11 cellular contexts compared by ENCODE assay signal in the genomic region with DNA sequence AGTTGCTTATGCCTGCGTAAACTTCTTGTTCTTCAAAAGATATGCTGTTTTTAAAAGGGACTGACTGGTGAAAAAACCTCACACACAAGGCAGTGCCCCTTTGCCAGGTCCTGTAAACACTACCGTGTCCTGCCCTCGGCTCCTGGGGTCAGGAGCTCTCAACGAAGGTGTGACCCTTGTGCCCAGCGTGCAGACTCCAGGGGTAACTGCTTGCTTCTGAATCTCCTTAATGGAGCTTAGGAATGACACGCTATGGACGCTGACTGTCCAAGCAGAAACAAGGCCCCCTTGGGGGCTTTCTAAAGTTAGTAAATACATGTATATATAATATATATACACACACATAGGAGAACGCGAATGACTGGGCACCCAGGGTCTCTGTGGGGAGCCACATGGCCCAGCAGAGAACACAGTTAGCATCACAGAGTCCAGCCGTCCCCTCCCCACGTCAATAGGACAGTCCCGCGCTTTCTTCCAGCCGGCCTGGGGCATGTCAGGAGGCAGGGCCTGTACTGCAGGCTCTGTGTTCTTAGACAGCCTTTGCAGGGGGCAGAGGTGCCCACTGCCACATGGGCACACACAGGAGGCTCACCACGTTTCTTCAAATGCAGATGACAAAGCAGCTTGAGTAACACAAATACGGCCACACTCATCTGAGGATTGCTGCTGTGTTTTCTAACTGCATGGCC.
A peak's percentile ranks its signal among the peaks of the same experiment; 100 is the strongest.
DNase-seq lines count a peak whose midpoint lies in the region; ATAC-seq and TF ChIP-seq lines count a peak whose summit lies in the region.
"Had no signal": no experiment of that assay in that cellular context is flagged by ENCODE, and none has a peak within 500 bp of the region (broad histone marks: within the 10 kb centered on the region; RNA-seq: fewer than 3 reads in every experiment).

No MANE protein-coding gene starts in this region.

- peak overlapping the region; percentile 10 to 75 (median 44); a peak in 16 of 22 replicates for H3K9ac ChIP-seq in BLaER1 treated with 17β-estradiol and CSF1 and Interleukin-3, amounts not matched to agents 10 nM and 100 nM
- no peak overlapping the region for H3K9ac ChIP-seq in OCI-LY3 (ENCODE audit: low read length)
- H3K9ac ChIP-seq: GM23248 had no signal

- H3K4me2 ChIP-seq in BLaER1 treated with 17β-estradiol and CSF1 and Interleukin-3, amounts not matched to agents 10 nM and 100 nM: peak overlapping the region; percentile 78 to 97 (median 85)
- H3K4me2 ChIP-seq in OCI-LY3 (ENCODE audit: low read length): peak overlapping the region; percentile 85

- H3K27me3 Mint-ChIP-seq in effector memory CD8-positive, alpha-beta T cell: no peaks in the 10 kb centered on the region

- H3K36me3 Mint-ChIP-seq in effector memory CD8-positive, alpha-beta T cell (ENCODE audit: insufficient read depth): no peaks in the 10 kb centered on the region

- no peak overlapping the region for H2AFZ ChIP-seq in OCI-LY3 (ENCODE audit: low read depth, low read length)
- H2AFZ ChIP-seq: GM23248 had no signal

- no peaks in the 10 kb centered on the region for H3K36me3 ChIP-seq in BLaER1 treated with 17β-estradiol and CSF1 and Interleukin-3, amounts not matched to agents 10 nM and 100 nM
- H3K36me3 ChIP-seq in OCI-LY3 (replicated peaks; ENCODE audit: low read depth, low read length): no peaks in the 10 kb centered on the region
- H3K36me3 ChIP-seq: SJSA1 had no signal

- H3K4me3 ChIP-seq in BLaER1 treated with 17β-estradiol and CSF1 and Interleukin-3, amounts not matched to agents 10 nM and 100 nM: no peak overlapping the region
- H3K4me3 ChIP-seq in OCI-LY3 (ENCODE audit: low read length): no peak overlapping the region
- H3K4me3 ChIP-seq: GM23248, SJSA1 had no signal

- peak overlapping the region in 1 of 2 donors; percentile 38 for H3K27ac Mint-ChIP-seq in effector memory CD8-positive, alpha-beta T cell

- peak overlapping the region in 1 of 2 donors; percentile 51 for H3K4me3 Mint-ChIP-seq in effector memory CD8-positive, alpha-beta T cell

- peaks cover 62 to 100% (median 100%) of the 10 kb centered on the region in 10 experiments for H3K4me1 ChIP-seq in BLaER1 treated with 17β-estradiol and CSF1 and Interleukin-3, amounts not matched to agents 10 nM and 100 nM
- peaks cover 26% of the 10 kb centered on the region for H3K4me1 ChIP-seq in OCI-LY3 (ENCODE audit: low read length)

- DNase-seq in left ventricle myocardium superior (peak; percentile 31), sciatic nerve (ENCODE audit: low spot score) (peak; percentile 45), SW 1271 (lab: John Stamatoyannopoulos, UW) (no peak)
- no peak for DNase-seq in effector memory CD8-positive, alpha-beta T cell
- DNase-seq: GM23248, NCI-H2029 had no signal

- intact Hi-C loops in left ventricle myocardium superior (cut with micrococcal nuclease) (no loop called here), sciatic nerve (cut with DNase I) (no loop called here)

- no peaks in the 10 kb centered on the region for H3K9me3 Mint-ChIP-seq in effector memory CD8-positive, alpha-beta T cell

- no peaks in the 10 kb centered on the region for H3K9me3 ChIP-seq in BLaER1 treated with 17β-estradiol and CSF1 and Interleukin-3, amounts not matched to agents 10 nM and 100 nM (replicated peaks in 1 of 11)
- H3K9me3 ChIP-seq in OCI-LY3 (ENCODE audit: insufficient read depth, low read length): no peaks in the 10 kb centered on the region
- H3K9me3 ChIP-seq: SJSA1 had no signal

- H3K79me2 ChIP-seq in OCI-LY3 (ENCODE audit: low read length): no peaks in the 10 kb centered on the region

- TF ChIP-seq CTCF in OCI-LY3 (IDR thresholded peaks at IDR 0.05; ENCODE audit: low read depth, low read length): no peak

- H3K4me1 Mint-ChIP-seq in effector memory CD8-positive, alpha-beta T cell (ENCODE audit: low read depth in 2 of 2): peaks cover 20 to 28% of the 10 kb centered on the region in 2 donors

- H3K27ac ChIP-seq in BLaER1 treated with 17β-estradiol and CSF1 and Interleukin-3, amounts not matched to agents 10 nM and 100 nM: peak overlapping the region in 8 of 11 experiments; percentile 18 to 77 (median 68); a peak in 14 of 22 replicates
- H3K27ac ChIP-seq in OCI-LY3 (ENCODE audit: low read length): no peak overlapping the region
- H3K27ac ChIP-seq: GM23248, SJSA1 had no signal

- H3K27me3 ChIP-seq in BLaER1 treated with 17β-estradiol and CSF1 and Interleukin-3, amounts not matched to agents 10 nM and 100 nM: peaks cover 0 to 3% (median 0%) of the 10 kb centered on the region in 11 experiments; a peak in 1 of 22 replicates
- H3K27me3 ChIP-seq in OCI-LY3 (ENCODE audit: low read depth, low read length): peaks cover 34% of the 10 kb centered on the region
- H3K27me3 ChIP-seq: SJSA1 had no signal

- ATAC-seq in left ventricle myocardium superior: no peak
- no peak for ATAC-seq in sciatic nerve
- ATAC-seq in GM18873 (IDR thresholded peaks at IDR 0.05; ENCODE audit: low FRiP score, unreplicated experiment): no peak
- ATAC-seq in SK-N-SH treated with all-trans-retinoic acid at 6 μM for 48 hours: no peak
- no peak for ATAC-seq in effector memory CD8-positive, alpha-beta T cell (replicated peaks)

- peaks cover 50 to 100% (median 95%) of the 10 kb centered on the region in 11 experiments for H4K20me1 ChIP-seq in BLaER1 treated with 17β-estradiol and CSF1 and Interleukin-3, amounts not matched to agents 10 nM and 100 nM
- H4K20me1 ChIP-seq in OCI-LY3 (ENCODE audit: insufficient read depth, low read length): peaks cover 99% of the 10 kb centered on the region

TF ChIP-seq in SK-N-SH treated with all-trans-retinoic acid at 6 μM for 48 hours, 23 proteins besides CTCF, POLR2A, EP300 and RAD21 (continues in another document):
- TF ChIP-seq ZFP30 (CRISPR knock-in tag; IDR thresholded peaks at IDR 0.05) (no peak), TOX (CRISPR knock-in tag; IDR thresholded peaks at IDR 0.05; ENCODE audit: borderline replicate concordance) (no peak), ZNF8 (CRISPR knock-in tag; IDR thresholded peaks at IDR 0.05) (no peak), ZFP3 (CRISPR knock-in tag; IDR thresholded peaks at IDR 0.05) (no peak), ZNF70 (CRISPR knock-in tag; IDR thresholded peaks at IDR 0.05) (no peak), ISL1 (CRISPR knock-in tag; IDR thresholded peaks at IDR 0.05) (no peak), BACH2 (CRISPR knock-in tag; IDR thresholded peaks at IDR 0.05; ENCODE audit: borderline replicate concordance) (no peak), RARB (CRISPR knock-in tag; IDR thresholded peaks at IDR 0.05) (no peak)
- TF ChIP-seq, protein P1, sequence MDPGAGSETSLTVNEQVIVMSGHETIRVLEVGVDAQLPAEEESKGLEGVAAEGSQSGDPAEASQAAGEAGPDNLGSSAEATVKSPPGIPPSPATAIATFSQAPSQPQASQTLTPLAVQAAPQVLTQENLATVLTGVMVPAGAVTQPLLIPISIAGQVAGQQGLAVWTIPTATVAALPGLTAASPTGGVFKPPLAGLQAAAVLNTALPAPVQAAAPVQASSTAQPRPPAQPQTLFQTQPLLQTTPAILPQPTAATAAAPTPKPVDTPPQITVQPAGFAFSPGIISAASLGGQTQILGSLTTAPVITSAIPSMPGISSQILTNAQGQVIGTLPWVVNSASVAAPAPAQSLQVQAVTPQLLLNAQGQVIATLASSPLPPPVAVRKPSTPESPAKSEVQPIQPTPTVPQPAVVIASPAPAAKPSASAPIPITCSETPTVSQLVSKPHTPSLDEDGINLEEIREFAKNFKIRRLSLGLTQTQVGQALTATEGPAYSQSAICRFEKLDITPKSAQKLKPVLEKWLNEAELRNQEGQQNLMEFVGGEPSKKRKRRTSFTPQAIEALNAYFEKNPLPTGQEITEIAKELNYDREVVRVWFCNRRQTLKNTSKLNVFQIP (CRISPR knock-in tag; IDR thresholded peaks at IDR 0.05; ENCODE audit: borderline replicate concordance, low read depth): no peak
- TF ChIP-seq, protein P2, sequence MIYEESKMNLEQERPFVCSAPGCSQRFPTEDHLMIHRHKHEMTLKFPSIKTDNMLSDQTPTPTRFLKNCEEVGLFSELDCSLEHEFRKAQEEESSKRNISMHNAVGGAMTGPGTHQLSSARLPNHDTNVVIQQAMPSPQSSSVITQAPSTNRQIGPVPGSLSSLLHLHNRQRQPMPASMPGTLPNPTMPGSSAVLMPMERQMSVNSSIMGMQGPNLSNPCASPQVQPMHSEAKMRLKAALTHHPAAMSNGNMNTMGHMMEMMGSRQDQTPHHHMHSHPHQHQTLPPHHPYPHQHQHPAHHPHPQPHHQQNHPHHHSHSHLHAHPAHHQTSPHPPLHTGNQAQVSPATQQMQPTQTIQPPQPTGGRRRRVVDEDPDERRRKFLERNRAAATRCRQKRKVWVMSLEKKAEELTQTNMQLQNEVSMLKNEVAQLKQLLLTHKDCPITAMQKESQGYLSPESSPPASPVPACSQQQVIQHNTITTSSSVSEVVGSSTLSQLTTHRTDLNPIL (CRISPR knock-in tag; IDR thresholded peaks at IDR 0.05; ENCODE audit: low read depth): no peak
- TF ChIP-seq, protein P3, sequence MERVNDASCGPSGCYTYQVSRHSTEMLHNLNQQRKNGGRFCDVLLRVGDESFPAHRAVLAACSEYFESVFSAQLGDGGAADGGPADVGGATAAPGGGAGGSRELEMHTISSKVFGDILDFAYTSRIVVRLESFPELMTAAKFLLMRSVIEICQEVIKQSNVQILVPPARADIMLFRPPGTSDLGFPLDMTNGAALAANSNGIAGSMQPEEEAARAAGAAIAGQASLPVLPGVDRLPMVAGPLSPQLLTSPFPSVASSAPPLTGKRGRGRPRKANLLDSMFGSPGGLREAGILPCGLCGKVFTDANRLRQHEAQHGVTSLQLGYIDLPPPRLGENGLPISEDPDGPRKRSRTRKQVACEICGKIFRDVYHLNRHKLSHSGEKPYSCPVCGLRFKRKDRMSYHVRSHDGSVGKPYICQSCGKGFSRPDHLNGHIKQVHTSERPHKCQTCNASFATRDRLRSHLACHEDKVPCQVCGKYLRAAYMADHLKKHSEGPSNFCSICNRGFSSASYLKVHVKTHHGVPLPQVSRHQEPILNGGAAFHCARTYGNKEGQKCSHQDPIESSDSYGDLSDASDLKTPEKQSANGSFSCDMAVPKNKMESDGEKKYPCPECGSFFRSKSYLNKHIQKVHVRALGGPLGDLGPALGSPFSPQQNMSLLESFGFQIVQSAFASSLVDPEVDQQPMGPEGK (CRISPR knock-in tag; IDR thresholded peaks at IDR 0.05; ENCODE audit: borderline replicate concordance): no peak
- TF ChIP-seq, protein P4, sequence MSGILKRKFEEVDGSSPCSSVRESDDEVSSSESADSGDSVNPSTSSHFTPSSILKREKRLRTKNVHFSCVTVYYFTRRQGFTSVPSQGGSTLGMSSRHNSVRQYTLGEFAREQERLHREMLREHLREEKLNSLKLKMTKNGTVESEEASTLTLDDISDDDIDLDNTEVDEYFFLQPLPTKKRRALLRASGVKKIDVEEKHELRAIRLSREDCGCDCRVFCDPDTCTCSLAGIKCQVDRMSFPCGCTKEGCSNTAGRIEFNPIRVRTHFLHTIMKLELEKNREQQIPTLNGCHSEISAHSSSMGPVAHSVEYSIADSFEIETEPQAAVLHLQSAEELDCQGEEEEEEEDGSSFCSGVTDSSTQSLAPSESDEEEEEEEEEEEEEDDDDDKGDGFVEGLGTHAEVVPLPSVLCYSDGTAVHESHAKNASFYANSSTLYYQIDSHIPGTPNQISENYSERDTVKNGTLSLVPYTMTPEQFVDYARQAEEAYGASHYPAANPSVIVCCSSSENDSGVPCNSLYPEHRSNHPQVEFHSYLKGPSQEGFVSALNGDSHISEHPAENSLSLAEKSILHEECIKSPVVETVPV (CRISPR knock-in tag; IDR thresholded peaks at IDR 0.05): no peak

Comparison
In these comparisons a context has a peak if more than half of its experiments do, and no peak if none do; other contexts are left out.
1. DNase-seq: peak in left ventricle myocardium superior (single experiment) and sciatic nerve (single experiment); none in SW 1271 (0 of 2) and effector memory CD8-positive, alpha-beta T cell (0 of 3).